ENCODE assay signal across 9 cellular contexts in genomic region chr2:65320042-65320711, GRCh38.
DNase-seq lines count a peak whose midpoint lies in the region; ATAC-seq and TF ChIP-seq lines count a peak whose summit lies in the region.
"Had no signal": no experiment of that assay in that cellular context is flagged by ENCODE, and none has a peak within 500 bp of the region (broad histone marks: within the 10 kb centered on the region; RNA-seq: fewer than 3 reads in every experiment).

No MANE protein-coding gene starts in this region.

- H3K4me3 ChIP-seq in SU-DHL-6 (ENCODE audit: insufficient read depth, low read length, poor library complexity, severe bottlenecking) = no peak overlapping the region

- H3F3A ChIP-seq in SU-DHL-6 (ENCODE audit: insufficient read depth) = peaks cover 27% of the 10 kb centered on the region; the same call in 1 of the 2 replicates

- H3K36me3 Mint-ChIP-seq in CD14-positive monocyte = peaks cover 13 to 14% of the 10 kb centered on the region in 2 donors

- H3K79me2 ChIP-seq in SU-DHL-6 (ENCODE audit: insufficient read depth, low read length) = no peaks in the 10 kb centered on the region

- peaks cover 0 to 6% (median 3%) of the 10 kb centered on the region in 7 donors for H3K9me3 Mint-ChIP-seq in CD14-positive monocyte
- H3K9me3 Mint-ChIP-seq in stimulated activated naive CD8-positive, alpha-beta T cell treated with anti-CD3 and anti-CD28 coated beads, Interleukin-15, amount 100 ng/mL, for 72 hours = no peaks in the 10 kb centered on the region

- H3K4me1 Mint-ChIP-seq in CD14-positive monocyte = no peaks in the 10 kb centered on the region
- H3K4me1 Mint-ChIP-seq in stimulated activated naive CD8-positive, alpha-beta T cell treated with anti-CD3 and anti-CD28 coated beads, Interleukin-15, amount 100 ng/mL, for 72 hours = peaks cover 14% of the 10 kb centered on the region

- no peak overlapping the region for H3K9ac ChIP-seq in SU-DHL-6 (ENCODE audit: low read length)
- H3K9ac ChIP-seq: parathyroid adenoma had no signal

- no peak overlapping the region for H3K4me2 ChIP-seq in SU-DHL-6 (ENCODE audit: low read depth, low read length, poor library complexity, severe bottlenecking)

- no peak overlapping the region for H3K4me3 Mint-ChIP-seq in CD14-positive monocyte
- no peak overlapping the region for H3K4me3 Mint-ChIP-seq in stimulated activated naive CD8-positive, alpha-beta T cell treated with anti-CD3 and anti-CD28 coated beads, Interleukin-15, amount 100 ng/mL, for 72 hours

- H4K20me1 ChIP-seq in SU-DHL-6 (ENCODE audit: low read depth, low read length) = no peaks in the 10 kb centered on the region

- ATAC-seq in GM18868 (IDR thresholded peaks at IDR 0.05; ENCODE audit: unreplicated experiment) (peak; percentile 69), HG03025 (IDR thresholded peaks at IDR 0.05; ENCODE audit: low FRiP score, unreplicated experiment) (peak; percentile 46)
- ATAC-seq in stimulated activated naive CD8-positive, alpha-beta T cell treated with anti-CD3 and anti-CD28 coated beads, Interleukin-15, amount 100 ng/mL, for 72 hours = peak; percentile 96

- H3K36me3 ChIP-seq in SU-DHL-6 (ENCODE audit: low read length) = peaks cover 5% of the 10 kb centered on the region; the same call in 1 of the 2 replicates

- peaks cover 0 to 3% (median 0%) of the 10 kb centered on the region in 3 donors for H3K27me3 Mint-ChIP-seq in CD14-positive monocyte (ENCODE audit: low read depth in 3 of 3)
- no peaks in the 10 kb centered on the region for H3K27me3 Mint-ChIP-seq in stimulated activated naive CD8-positive, alpha-beta T cell treated with anti-CD3 and anti-CD28 coated beads, Interleukin-15, amount 100 ng/mL, for 72 hours

- H3K27me3 ChIP-seq in SU-DHL-6 (ENCODE audit: low read length) = no peaks in the 10 kb centered on the region

- peak overlapping the region; percentile 36; the same call in 1 of the 2 replicates for H3K27ac ChIP-seq in SU-DHL-6 (ENCODE audit: low read depth, low read length)
- H3K27ac ChIP-seq: parathyroid adenoma had no signal

- intact Hi-C loops in CD14-positive monocyte (cut with micrococcal nuclease) = no loop called here
- intact Hi-C loops in posterior cingulate gyrus (cut with DNase I) = no loop called here

- peak; percentile 21 for TF ChIP-seq CTCF in CD14-positive monocyte (IDR thresholded peaks at IDR 0.05)
- no peak for TF ChIP-seq CTCF in SU-DHL-6 (IDR thresholded peaks at IDR 0.05; ENCODE audit: insufficient read depth, low read length, poor library complexity, severe bottlenecking)

- peak overlapping the region in 1 of 7 donors; percentile 25 for H3K27ac Mint-ChIP-seq in CD14-positive monocyte
- H3K27ac Mint-ChIP-seq in stimulated activated naive CD8-positive, alpha-beta T cell treated with anti-CD3 and anti-CD28 coated beads, Interleukin-15, amount 100 ng/mL, for 72 hours = no peak overlapping the region

- H2AFZ ChIP-seq in SU-DHL-6 (ENCODE audit: low read depth, low read length, severe bottlenecking) = no peak overlapping the region
- H2AFZ ChIP-seq: parathyroid adenoma had no signal

- H3K9me2 ChIP-seq in SU-DHL-6 (replicated peaks; ENCODE audit: insufficient read depth, low read length) = no peaks in the 10 kb centered on the region

- DNase-seq in CD14-positive monocyte (ENCODE audit: low spot score) (no peak), fibroblast of the conjunctiva (ENCODE audit: low read depth) (peak; percentile 66), DMS153 treated with DMSO at 0.1 percent for 48 hours (lab: John Stamatoyannopoulos, UW; ENCODE audit: unreplicated experiment) (no peak), posterior cingulate gyrus (no peak)
- DNase-seq in stimulated activated naive CD8-positive, alpha-beta T cell treated with anti-CD3 and anti-CD28 coated beads, Interleukin-15, amount 100 ng/mL, for 72 hours = peak in 1 of 2 donors; percentile 30

- no peaks in the 10 kb centered on the region for H3K9me3 ChIP-seq in SU-DHL-6 (ENCODE audit: insufficient read depth, low read length)

Comparison
In these comparisons a context has a peak if more than half of its experiments do, and no peak if none do; other contexts are left out.
1. ATAC-seq: peak in every context shown above with its lines; median percentile 96 in stimulated activated naive CD8-positive, alpha-beta T cell treated with anti-CD3 and anti-CD28 coated beads, Interleukin-15, amount 100 ng/mL, for 72 hours; 69 in GM18868; 46 in HG03025.